1 cellular context compared by ENCODE assay signal in genomic region chr3:31531992-31532586, GRCh38.
TF ChIP-seq lines count a peak whose summit lies in the region.

No MANE protein-coding gene starts in this region.

TF ChIP-seq in K562, 482 proteins besides CTCF, POLR2A, EP300 and RAD21 (continued from another document and continues in another):
- TF ChIP-seq ZNF449 (CRISPR knock-in tag; IDR thresholded peaks at IDR 0.05) = no peak; the same call in 1 of the 2 replicates
- no peak for TF ChIP-seq PRDM10 (IDR thresholded peaks at IDR 0.05; ENCODE audit: partially characterized antibody)
- TF ChIP-seq ZNF197 (CRISPR knock-in tag; IDR thresholded peaks at IDR 0.05; ENCODE audit: low read depth) = no peak
- no peak for TF ChIP-seq MIER1 (IDR thresholded peaks at IDR 0.05; ENCODE audit: low read depth)
- TF ChIP-seq MLLT1 (IDR thresholded peaks at IDR 0.05) = peak; percentile 50 to 52; a peak in 2 of 4 replicates
- no peak for TF ChIP-seq ZNF318 (IDR thresholded peaks at IDR 0.05; ENCODE audit: borderline replicate concordance in 1 of 2, low read depth in 1 of 2)
- peak; percentile 94; the same call in 1 of the 2 replicates for TF ChIP-seq KAT7 (CRISPR knock-in tag; IDR thresholded peaks at IDR 0.05; ENCODE audit: borderline replicate concordance)
- peak; percentile 90 for TF ChIP-seq RBM25 (IDR thresholded peaks at IDR 0.05; ENCODE audit: low read depth, low read length, severe bottlenecking)
- TF ChIP-seq TEAD2 (tag; IDR thresholded peaks at IDR 0.05) = no peak
- no peak; the same call in none of the 2 replicates for TF ChIP-seq CREB1 (IDR thresholded peaks at IDR 0.05)
- peak; percentile 76; the same call in 1 of the 2 replicates for TF ChIP-seq CREB1 (CRISPR knock-in tag; IDR thresholded peaks at IDR 0.05)
- peak; percentile 99 for TF ChIP-seq MGA (IDR thresholded peaks at IDR 0.05)
- TF ChIP-seq ZNF274 (IDR thresholded peaks at IDR 0.05; ENCODE audit: borderline replicate concordance, low read depth, low read length) = no peak
- TF ChIP-seq PHB2 (IDR thresholded peaks at IDR 0.05; ENCODE audit: low read depth) = no peak
- TF ChIP-seq XRCC4 (IDR thresholded peaks at IDR 0.05; ENCODE audit: extremely low read depth, insufficient read depth, insufficient read length) = no peak
- TF ChIP-seq TBL1XR1 (IDR thresholded peaks at IDR 0.05; ENCODE audit: low read length in 2 of 2) = peak; percentile 8 to 33; a peak in 2 of 4 replicates
- no peak for TF ChIP-seq GATAD2A (IDR thresholded peaks at IDR 0.05)
- no peak for TF ChIP-seq XRCC3 (IDR thresholded peaks at IDR 0.05)
- TF ChIP-seq CTCFL (IDR thresholded peaks at IDR 0.05; ENCODE audit: borderline replicate concordance, insufficient read depth, low read depth, low read length, poor library complexity, severe bottlenecking) = no peak
- TF ChIP-seq HDAC3 (IDR thresholded peaks at IDR 0.05; ENCODE audit: borderline replicate concordance, partially characterized antibody) = no peak
- TF ChIP-seq ZC3H4 (CRISPR knock-in tag; IDR thresholded peaks at IDR 0.05; ENCODE audit: borderline replicate concordance) = no peak
